23 cellular contexts compared by ENCODE assay signal in genomic region chr7:5476001-5476400, GRCh38. TPM values are rescaled to one million over a fixed set of nuclear protein-coding genes. Genes with fewer than 3 reads are reported as not detected.
DNase-seq lines count a peak whose midpoint lies in the region; ATAC-seq, FAIRE-seq and TF ChIP-seq lines count a peak whose summit lies in the region.
"Had no signal": no experiment of that assay in that cellular context is flagged by ENCODE, and none has a peak within 500 bp of the region (broad histone marks: within the 10 kb centered on the region; RNA-seq: fewer than 3 reads in every experiment).

No MANE protein-coding gene starts in this region.

- H3K9me3 ChIP-seq in PC-3 (ENCODE audit: low read length): no peaks in the 10 kb centered on the region
- no peaks in the 10 kb centered on the region for H3K9me3 ChIP-seq in colonic mucosa
- H3K9me3 ChIP-seq: SK-N-SH had no signal

- H3K36me3 Mint-ChIP-seq in type B pancreatic cell: peaks cover 3% of the 10 kb centered on the region

- no peak for TF ChIP-seq CTCF in PC-3 (conservative IDR thresholded peaks at IDR 0.05; ENCODE audit: low read depth, low read length)
- TF ChIP-seq CTCF in bronchial epithelial cell (IDR thresholded peaks at IDR 0.05; ENCODE audit: insufficient read depth, low read length, severe bottlenecking): no peak
- no peak for TF ChIP-seq CTCF in type B pancreatic cell (conservative IDR thresholded peaks at IDR 0.05)
- TF ChIP-seq CTCF in colonic mucosa (IDR thresholded peaks at IDR 0.05): no peak

- peaks cover 13% of the 10 kb centered on the region for H3K4me1 Mint-ChIP-seq in type B pancreatic cell (ENCODE audit: unreplicated experiment)

- DNase-seq in DMS 273 (lab: John Stamatoyannopoulos, UW; ENCODE audit: unreplicated experiment) (peak; percentile 59), DMS 273 treated with DMSO at 0.1 percent for 48 hours (lab: John Stamatoyannopoulos, UW) (no peak), PC-3 (no peak), bronchial epithelial cell (ENCODE audit: low read depth) (no peak), type B pancreatic cell (ENCODE audit: extremely low spot score, unreplicated experiment) (no peak), NCI-H1694 (lab: John Stamatoyannopoulos, UW) (no peak), Right ventricle myocardium inferior (ENCODE audit: missing footprints) (no peak), colonic mucosa (no peak)
- DNase-seq: AML-193, EL, GF-D8, KBM-7, NCI-H1105 treated with DMSO at 0.1 percent for 48 hours, NCI-H2081, NCI-H446, NCI-H526, OCI-M1, RPMI8226, SIG-M5, SK-N-SH had no signal

- H3K4me1 ChIP-seq in PC-3 (ENCODE audit: insufficient read depth, low read length) (no peaks in the 10 kb centered on the region), colonic mucosa (no peaks in the 10 kb centered on the region)

- H3K27me3 Mint-ChIP-seq in type B pancreatic cell: no peaks in the 10 kb centered on the region

- H3K4me2 ChIP-seq in PC-3 (ENCODE audit: low read length): no peak overlapping the region
- H3K4me2 ChIP-seq: SK-N-SH had no signal

- H3K9me3 Mint-ChIP-seq in type B pancreatic cell: no peaks in the 10 kb centered on the region

- H3K4me3 ChIP-seq in PC-3 (ENCODE audit: low read length): no peak overlapping the region
- H3K4me3 ChIP-seq in bronchial epithelial cell (ENCODE audit: low read depth, low read length): no peak overlapping the region
- H3K4me3 ChIP-seq in colonic mucosa: no peak overlapping the region

- H3K79me2 ChIP-seq in PC-3 (ENCODE audit: low read length): no peaks in the 10 kb centered on the region

- intact Hi-C loops in PC-3 (cut with micrococcal nuclease) (no loop called here), Right ventricle myocardium inferior (cut with DNase I) (no loop called here), colonic mucosa (cut with DNase I) (no loop called here)

- POLR2A ChIA-PET in PC-3 (lab: Charles Lee; ENCODE audit: unreplicated experiment): no interaction called here

- H3K36me3 ChIP-seq in PC-3 (ENCODE audit: low read depth, low read length) (no peaks in the 10 kb centered on the region), bronchial epithelial cell (ENCODE audit: control insufficient read depth, insufficient read depth, low read length) (peaks cover 5% of the 10 kb centered on the region), colonic mucosa (no peaks in the 10 kb centered on the region)

- H3K9ac ChIP-seq in PC-3 (ENCODE audit: low read length) (no peak overlapping the region), colonic mucosa (ENCODE audit: low read depth in 2 of 2, low read length in 2 of 2) (no peak overlapping the region)
- H3K9ac ChIP-seq: SK-N-SH had no signal

- peak; percentile 73 for FAIRE-seq in bronchial epithelial cell (lab: Jason Lieb, UNC)
- FAIRE-seq: H54 had no signal

- H4K20me1 ChIP-seq in PC-3 (ENCODE audit: low read length): no peaks in the 10 kb centered on the region

- no peaks in the 10 kb centered on the region for H3K9me2 ChIP-seq in PC-3 (replicated peaks; ENCODE audit: low read length)
- H3K9me2 ChIP-seq: SK-N-SH had no signal

- H3K27me3 ChIP-seq in PC-3 (ENCODE audit: low read length) (no peaks in the 10 kb centered on the region), bronchial epithelial cell (ENCODE audit: control insufficient read depth, insufficient read depth, low read length) (no peaks in the 10 kb centered on the region), colonic mucosa (no peaks in the 10 kb centered on the region)

- ATAC-seq in PC-3 (no peak), Right ventricle myocardium inferior (no peak)

- H3K27ac ChIP-seq in PC-3 (ENCODE audit: low read length): no peak overlapping the region
- no peak overlapping the region for H3K27ac ChIP-seq in colonic mucosa
- H3K27ac ChIP-seq: 22Rv1 had no signal

- H2AFZ ChIP-seq in PC-3 (ENCODE audit: low read length): no peak overlapping the region

- H3K27ac Mint-ChIP-seq in type B pancreatic cell: peak overlapping the region; percentile 37
- H3K27ac Mint-ChIP-seq: CD14-positive monocyte had no signal

- CTCF ChIA-PET in PC-3 (lab: Charles Lee): no interaction called here

- no peak overlapping the region for H3K4me3 Mint-ChIP-seq in type B pancreatic cell
- H3K4me3 Mint-ChIP-seq: CD14-positive monocyte had no signal

- H3F3A ChIP-seq in PC-3 (ENCODE audit: low read length, unreplicated experiment): no peaks in the 10 kb centered on the region

- BruUV-seq in PC-3 (replicated peaks; lab: Mats Ljungman, UMichigan): TSS peak; percentile 23

RNA-seq across cellular contexts. Expression of gene FBXL18, which starts 37.6 kb away (rescaled TPM):
- total RNA-seq in PC-3 (2014; rRNA removed) (10.2 and 16.2 TPM in 2 replicates), bronchial epithelial cell (3.2 and 5.1 TPM in 2 replicates), type B pancreatic cell (ENCODE audit: low replicate concordance) (13.5 and 14.9 TPM in 2 replicates), Right ventricle myocardium inferior (6.5 TPM), colonic mucosa (10 to 100 TPM in 1 of 2 donors, 1 to 10 TPM in 1; 6.2 to 12.7 TPM)

RNA-seq across cellular contexts. Expression of gene TNRC18, which starts 52.4 kb away (rescaled TPM):
- total RNA-seq in PC-3 (2014; rRNA removed): 26.8 and 57.8 TPM in 2 replicates
- 29.0 and 53.0 TPM in 2 replicates for total RNA-seq in bronchial epithelial cell
- total RNA-seq in type B pancreatic cell (ENCODE audit: low replicate concordance): 135 and 169 TPM in 2 replicates
- 34.8 TPM for total RNA-seq in Right ventricle myocardium inferior
- total RNA-seq in colonic mucosa: 10 to 100 TPM; 84.0 to 90.9 TPM

RNA-seq across cellular contexts. Expression of gene ACTB, which starts 54.4 kb away (rescaled TPM):
- total RNA-seq in PC-3 (2014; rRNA removed) (1,825 and 2,289 TPM in 2 replicates), bronchial epithelial cell (1,767 and 1,838 TPM in 2 replicates), type B pancreatic cell (ENCODE audit: low replicate concordance) (3,466 and 4,253 TPM in 2 replicates), Right ventricle myocardium inferior (934 TPM), colonic mucosa (1,000 to 10,000 TPM; 4,879 to 5,787 TPM)
